ENCODE assay signal across 26 cellular contexts in the genomic region with DNA sequence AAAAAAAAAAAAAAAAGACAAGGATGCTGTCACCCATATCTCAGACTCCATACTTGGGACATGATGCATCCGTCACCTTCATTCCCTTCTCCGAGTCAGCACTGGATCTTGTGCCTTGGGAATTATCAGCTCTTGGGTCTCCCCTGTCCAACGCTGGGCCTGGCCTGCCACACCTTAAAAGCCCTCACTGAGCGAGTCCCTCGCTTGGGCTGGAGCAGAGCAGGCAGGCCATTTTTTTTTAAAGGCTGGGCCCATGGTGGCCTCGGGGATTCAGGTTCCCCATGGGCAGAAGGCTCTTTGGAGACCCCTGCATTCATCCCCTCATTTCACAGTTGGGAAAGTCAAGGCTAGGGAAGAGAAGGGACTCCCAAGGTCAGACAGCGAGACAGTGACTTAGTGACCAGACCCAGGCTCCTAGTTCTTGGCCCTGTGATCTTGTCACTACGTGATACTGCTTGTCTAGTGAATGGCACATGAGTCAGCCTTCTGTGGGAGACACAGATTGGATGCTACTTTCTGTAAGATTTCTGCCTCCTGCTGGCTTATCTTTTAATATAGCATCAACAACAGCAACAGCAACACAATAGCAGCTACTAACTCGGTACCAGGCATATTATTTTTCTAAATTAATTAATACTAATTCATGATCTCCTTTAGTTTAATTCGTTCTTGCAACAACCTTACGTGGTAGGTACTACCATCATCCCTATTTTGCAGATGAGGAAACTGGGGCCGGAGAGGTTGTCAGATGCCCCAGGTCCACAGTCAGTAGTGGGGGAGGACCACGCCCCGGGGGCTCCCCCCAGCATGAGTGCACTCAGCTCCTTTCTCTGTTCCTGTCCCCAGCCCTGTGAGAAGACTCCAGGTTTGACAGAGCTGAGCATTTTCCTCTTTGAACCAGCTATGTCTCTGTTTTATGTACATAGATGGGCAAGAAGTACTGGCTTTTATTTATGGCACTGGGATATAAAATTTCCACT. TPM values are rescaled to one million over a fixed set of nuclear protein-coding genes. Genes with fewer than 3 reads are reported as not detected.
DNase-seq lines count a peak whose midpoint lies in the region; ATAC-seq and TF ChIP-seq lines count a peak whose summit lies in the region.
"Had no signal": no experiment of that assay in that cellular context is flagged by ENCODE, and none has a peak within 500 bp of the region (broad histone marks: within the 10 kb centered on the region; RNA-seq: fewer than 3 reads in every experiment).

No MANE protein-coding gene starts in this region.

- H3K79me2 ChIP-seq in trophoblast cell (ENCODE audit: control insufficient read depth, insufficient read depth, low read length, poor library complexity): no peaks in the 10 kb centered on the region

- H3K27ac ChIP-seq in angular gyrus (ENCODE audit: low read depth, low read length): peak overlapping the region; percentile 64
- no peak overlapping the region for H3K27ac ChIP-seq in trophoblast cell (ENCODE audit: low read depth, low read length)
- H3K27ac ChIP-seq: ascending aorta, ovary, sigmoid colon, testis had no signal

- H3K4me2 ChIP-seq in trophoblast cell (ENCODE audit: low read length): no peak overlapping the region

- no peak overlapping the region for H3K4ac ChIP-seq in trophoblast cell (ENCODE audit: low read depth, low read length)

- no peaks in the 10 kb centered on the region for H3K36me3 ChIP-seq in trophoblast cell (ENCODE audit: control insufficient read depth in 1 of 2, insufficient read depth in 2 of 2, low read length in 2 of 2)
- H3K36me3 ChIP-seq: ascending aorta, HAP-1, ovary, sigmoid colon had no signal

- intact Hi-C loops in Calu3 (cut with micrococcal nuclease; ENCODE audit: unreplicated experiment): no loop called here
- intact Hi-C loops in Right ventricle myocardium inferior (cut with DNase I): no loop called here

- no peak overlapping the region for H3K23ac ChIP-seq in trophoblast cell (ENCODE audit: low read length)

- H2AK5ac ChIP-seq in trophoblast cell (ENCODE audit: low read length): no peak overlapping the region

- no peak for ATAC-seq in Right ventricle myocardium inferior
- ATAC-seq: activated T-cell treated with anti-CD3 and anti-CD28 coated beads, Interleukin-2, amount 50 U/mL, for 72 hours; naive thymus-derived CD4-positive, alpha-beta T cell had no signal

- no peak overlapping the region for H4K8ac ChIP-seq in trophoblast cell (ENCODE audit: low read depth, low read length)

- H2BK12ac ChIP-seq in trophoblast cell (ENCODE audit: low read length): no peak overlapping the region

- no peak overlapping the region for H3K18ac ChIP-seq in trophoblast cell (ENCODE audit: low read length)

- TF ChIP-seq CTCF in AG10803 (conservative IDR thresholded peaks at IDR 0.05; ENCODE audit: low read length): peak; percentile 40
- TF ChIP-seq CTCF in Calu3 (IDR thresholded peaks at IDR 0.05; ENCODE audit: unreplicated experiment): no peak

- no peaks in the 10 kb centered on the region for H3K4me1 ChIP-seq in trophoblast cell (ENCODE audit: control insufficient read depth in 1 of 2, insufficient read depth in 2 of 2, low read length in 2 of 2)
- H3K4me1 ChIP-seq: ascending aorta, testis had no signal

- no peaks in the 10 kb centered on the region for H3K27me3 ChIP-seq in trophoblast cell (ENCODE audit: insufficient read depth, low read length)
- H3K27me3 ChIP-seq: ascending aorta, ovary, sigmoid colon, testis had no signal

- H2BK5ac ChIP-seq in trophoblast cell (ENCODE audit: low read depth, low read length, poor library complexity): no peak overlapping the region

- BruUV-seq in Calu3 (replicated peaks; lab: Mats Ljungman, UMichigan): no TSS peak

- H3K9me3 ChIP-seq in trophoblast cell (ENCODE audit: insufficient read depth, low read depth, low read length): no peaks in the 10 kb centered on the region
- H3K9me3 ChIP-seq: ascending aorta, HAP-1, ovary, sigmoid colon, testis had no signal

- H4K12ac ChIP-seq in trophoblast cell (ENCODE audit: low read depth, low read length): no peak overlapping the region

- H3K4me3 ChIP-seq in AG10803 (ENCODE audit: low read length) (no peak overlapping the region), trophoblast cell (ENCODE audit: low read depth, low read length) (no peak overlapping the region)
- H3K4me3 ChIP-seq: ascending aorta, HAP-1, ovary, sigmoid colon, testis had no signal

- DNase-seq in AG10803 (ENCODE audit: low read depth) (peak; percentile 59), HT1080 (ENCODE audit: low read depth) (peak; percentile 7), trophoblast cell (peak; percentile 35 to 42), Calu3 (no peak), Right ventricle myocardium inferior (ENCODE audit: missing footprints) (no peak)
- DNase-seq in activated CD8-positive, alpha-beta memory T cell treated with anti-CD3 and anti-CD28 coated beads for 24 hours: no peak
- DNase-seq in effector CD4-positive, alpha-beta T cell: no peak
- DNase-seq: activated CD4-positive, CD25-positive, alpha-beta regulatory T cell treated with anti-CD3 and anti-CD28 coated beads, Interleukin-2, amount 50 U/mL, for 72 hours; activated naive CD4-positive, alpha-beta T cell treated with anti-CD3 and anti-CD28 coated beads, Interleukin-2, amount 10 ng/mL, durations not matched to agents 7 days and 5 days; activated T-cell treated with anti-CD3 and anti-CD28 coated beads, Interleukin-2, amount 50 U/mL, for 72 hours; CD4-positive, alpha-beta memory T cell; DMS53; erythroblast; naive thymus-derived CD4-positive, alpha-beta T cell; NCI-H187; NCI-H226; NK-92 treated with Interleukin-12 subunit alpha and Interleukin-12 subunit beta, amount 100 ng/mL, for 24 hours; ovary; sigmoid colon; testis had no signal

- CTCF ChIA-PET in Calu3 (lab: Charles Lee): interaction anchor here (0.6 kb wide), 1 partner anchor 1494 kb away, joined by 3 read pairs; no protein-coding TSS in a partner anchor

- no peak overlapping the region for H4K91ac ChIP-seq in trophoblast cell (ENCODE audit: low read depth, low read length)

- no peaks in the 10 kb centered on the region for H3K79me1 ChIP-seq in trophoblast cell (ENCODE audit: low read length)

- no peak overlapping the region for H3K4me3 Mint-ChIP-seq in Calu3 (ENCODE audit: low read depth, unreplicated experiment)
- H3K4me3 Mint-ChIP-seq: activated naive CD4-positive, alpha-beta T cell treated with anti-CD3 and anti-CD28 coated beads, Interleukin-2, amount 10 ng/mL, durations not matched to agents 7 days and 5 days; activated T-cell treated with anti-CD3 and anti-CD28 coated beads, Interleukin-2, amount 50 U/mL, for 72 hours; CD4-positive, alpha-beta memory T cell; memory B cell; naive thymus-derived CD4-positive, alpha-beta T cell had no signal

- H3K9me3 Mint-ChIP-seq in Calu3 (ENCODE audit: low read depth, unreplicated experiment): no peaks in the 10 kb centered on the region
- H3K9me3 Mint-ChIP-seq: activated naive CD4-positive, alpha-beta T cell treated with anti-CD3 and anti-CD28 coated beads, Interleukin-2, amount 10 ng/mL, durations not matched to agents 7 days and 5 days; memory B cell had no signal

- H3K36me3 Mint-ChIP-seq in Calu3 (ENCODE audit: insufficient read depth, unreplicated experiment): no peaks in the 10 kb centered on the region
- H3K36me3 Mint-ChIP-seq: activated naive CD4-positive, alpha-beta T cell treated with anti-CD3 and anti-CD28 coated beads, Interleukin-2, amount 10 ng/mL, durations not matched to agents 7 days and 5 days; CD4-positive, alpha-beta memory T cell; memory B cell; naive thymus-derived CD4-positive, alpha-beta T cell had no signal

- no peak overlapping the region for H2BK120ac ChIP-seq in trophoblast cell (ENCODE audit: insufficient read depth, low read length, poor library complexity)

- no peak overlapping the region for H3K27ac Mint-ChIP-seq in Calu3 (ENCODE audit: unreplicated experiment)
- H3K27ac Mint-ChIP-seq: activated naive CD4-positive, alpha-beta T cell treated with anti-CD3 and anti-CD28 coated beads, Interleukin-2, amount 10 ng/mL, durations not matched to agents 7 days and 5 days; activated T-cell treated with anti-CD3 and anti-CD28 coated beads, Interleukin-2, amount 50 U/mL, for 72 hours; CD4-positive, alpha-beta memory T cell; memory B cell; naive thymus-derived CD4-positive, alpha-beta T cell had no signal

- no peak overlapping the region for H3K14ac ChIP-seq in trophoblast cell (ENCODE audit: low read length)

- H3K27me3 Mint-ChIP-seq in Calu3 (ENCODE audit: unreplicated experiment): no peaks in the 10 kb centered on the region
- H3K27me3 Mint-ChIP-seq: CD4-positive, alpha-beta memory T cell; memory B cell had no signal

- no peak overlapping the region for H3K9ac ChIP-seq in trophoblast cell (ENCODE audit: low read length)

- no peak overlapping the region for H2AFZ ChIP-seq in trophoblast cell (ENCODE audit: insufficient read depth, low read length, poor library complexity)

- H3K4me1 Mint-ChIP-seq in Calu3 (ENCODE audit: low read depth, unreplicated experiment): no peaks in the 10 kb centered on the region
- H3K4me1 Mint-ChIP-seq: activated naive CD4-positive, alpha-beta T cell treated with anti-CD3 and anti-CD28 coated beads, Interleukin-2, amount 10 ng/mL, durations not matched to agents 7 days and 5 days; CD4-positive, alpha-beta memory T cell; memory B cell; naive thymus-derived CD4-positive, alpha-beta T cell had no signal

- no CpG with 5 or more reads among the region's 14 CpGs for WGBS in trophoblast cell (ENCODE audit: extremely low coverage, insufficient coverage, insufficient read length)

RNA-seq across cellular contexts. Expression of a gene that starts 27.4 kb away (rescaled TPM):
- not detected in 2 replicates for total RNA-seq in HT1080 (2014; rRNA removed; shearing (Covaris generic))
- not detected in 2 replicates for polyA plus RNA-seq in HT1080 (2015; cell fraction: cytosol; rRNA removed)
- polyA plus RNA-seq in HT1080 (2015; cell fraction: nucleus; rRNA removed): not detected in 2 replicates
- polyA plus RNA-seq in trophoblast cell (2013): 0.01 TPM in 1 of 2 replicates, not detected in the other
- not detected in 2 replicates for total RNA-seq in Calu3 (2022)
- total RNA-seq in Right ventricle myocardium inferior: 2.2 TPM
- total RNA-seq: activated CD8-positive, alpha-beta memory T cell treated with anti-CD3 and anti-CD28 coated beads for 36 hours; ascending aorta; MCF 10A; naive thymus-derived CD4-positive, alpha-beta T cell had no signal
- polyA plus RNA-seq: CD4-positive, alpha-beta memory T cell; naive thymus-derived CD4-positive, alpha-beta T cell had no signal

Comparison
In these comparisons a context has a peak if more than half of its experiments do, and no peak if none do; other contexts are left out.
1. DNase-seq: peak in AG10803 (single experiment), HT1080 (single experiment) and trophoblast cell (2 of 2); none in activated CD8-positive, alpha-beta memory T cell treated with anti-CD3 and anti-CD28 coated beads for 24 hours (single experiment), effector CD4-positive, alpha-beta T cell (single experiment), Calu3 (single experiment) and Right ventricle myocardium inferior (single experiment).